In genomic region chr14:38758661-38759060, GRCh38 we compare ENCODE assay signal across 6 cellular contexts.
"Had no signal": no experiment of that assay in that cellular context is flagged by ENCODE, and none has a peak within 500 bp of the region (broad histone marks: within the 10 kb centered on the region; RNA-seq: fewer than 3 reads in every experiment).

No MANE protein-coding gene starts in this region.

- H3K36me3 ChIP-seq: HAP-1 had no signal

- H3K4me3 ChIP-seq: GM23248, HAP-1 had no signal

- H3K9me3 ChIP-seq: HAP-1 had no signal

- H3K27ac ChIP-seq: GM23248, HL-60 had no signal

- DNase-seq: GM23248, GOT3, H7, HFFc6 had no signal
